Comparison of ENCODE assay signal across 1 cellular context in the genomic region with DNA sequence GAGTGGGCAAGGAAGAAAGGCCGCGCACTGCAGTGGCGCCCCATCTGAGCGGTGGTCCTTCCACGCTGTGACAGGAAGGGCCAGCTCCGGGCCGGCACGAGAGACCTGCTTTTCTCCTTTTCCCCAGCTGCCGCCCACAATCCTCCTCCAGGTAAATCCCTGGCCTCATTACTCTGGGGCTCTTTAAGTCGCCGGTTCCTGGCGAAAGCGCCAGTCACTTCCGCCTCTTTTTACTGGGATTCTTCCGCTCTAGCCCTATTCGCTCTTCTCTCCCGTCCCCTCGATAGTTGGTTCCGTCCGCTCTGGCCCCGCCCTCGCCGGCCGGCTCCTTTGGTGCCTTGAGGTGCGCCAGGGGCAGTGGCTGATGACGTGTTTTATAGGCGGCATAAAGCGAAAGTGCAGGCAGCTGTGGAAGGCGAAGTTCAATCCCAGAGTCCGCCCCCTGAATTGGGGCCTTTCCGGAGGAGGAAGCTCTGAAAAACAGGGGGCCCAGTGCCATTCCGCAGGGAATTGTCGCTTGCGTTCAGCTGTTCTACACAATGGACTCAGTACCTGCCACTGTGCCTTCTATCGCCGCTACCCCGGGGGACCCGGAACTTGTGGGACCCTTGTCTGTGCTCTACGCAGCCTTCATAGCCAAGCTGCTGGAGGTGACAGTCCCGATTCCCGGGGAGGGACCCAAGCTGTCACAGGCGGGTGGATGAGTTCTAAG.
TF ChIP-seq lines count a peak whose summit lies in the region.

No MANE protein-coding gene starts in this region.

TF ChIP-seq in WTC11, 78 proteins besides CTCF, POLR2A, EP300 and RAD21 (continued from another document):
- TF ChIP-seq, protein P1, sequence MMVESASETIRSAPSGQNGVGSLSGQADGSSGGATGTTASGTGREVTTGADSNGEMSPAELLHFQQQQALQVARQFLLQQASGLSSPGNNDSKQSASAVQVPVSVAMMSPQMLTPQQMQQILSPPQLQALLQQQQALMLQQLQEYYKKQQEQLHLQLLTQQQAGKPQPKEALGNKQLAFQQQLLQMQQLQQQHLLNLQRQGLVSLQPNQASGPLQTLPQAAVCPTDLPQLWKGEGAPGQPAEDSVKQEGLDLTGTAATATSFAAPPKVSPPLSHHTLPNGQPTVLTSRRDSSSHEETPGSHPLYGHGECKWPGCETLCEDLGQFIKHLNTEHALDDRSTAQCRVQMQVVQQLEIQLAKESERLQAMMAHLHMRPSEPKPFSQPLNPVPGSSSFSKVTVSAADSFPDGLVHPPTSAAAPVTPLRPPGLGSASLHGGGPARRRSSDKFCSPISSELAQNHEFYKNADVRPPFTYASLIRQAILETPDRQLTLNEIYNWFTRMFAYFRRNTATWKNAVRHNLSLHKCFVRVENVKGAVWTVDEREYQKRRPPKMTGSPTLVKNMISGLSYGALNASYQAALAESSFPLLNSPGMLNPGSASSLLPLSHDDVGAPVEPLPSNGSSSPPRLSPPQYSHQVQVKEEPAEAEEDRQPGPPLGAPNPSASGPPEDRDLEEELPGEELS (CRISPR knock-in tag; IDR thresholded peaks at IDR 0.05) = no peak
- TF ChIP-seq CBFB (CRISPR knock-in tag; IDR thresholded peaks at IDR 0.05; ENCODE audit: low read depth) = no peak
- TF ChIP-seq SMAD3 (CRISPR knock-in tag; IDR thresholded peaks at IDR 0.05; ENCODE audit: borderline replicate concordance) = no peak
- TF ChIP-seq, protein P2, sequence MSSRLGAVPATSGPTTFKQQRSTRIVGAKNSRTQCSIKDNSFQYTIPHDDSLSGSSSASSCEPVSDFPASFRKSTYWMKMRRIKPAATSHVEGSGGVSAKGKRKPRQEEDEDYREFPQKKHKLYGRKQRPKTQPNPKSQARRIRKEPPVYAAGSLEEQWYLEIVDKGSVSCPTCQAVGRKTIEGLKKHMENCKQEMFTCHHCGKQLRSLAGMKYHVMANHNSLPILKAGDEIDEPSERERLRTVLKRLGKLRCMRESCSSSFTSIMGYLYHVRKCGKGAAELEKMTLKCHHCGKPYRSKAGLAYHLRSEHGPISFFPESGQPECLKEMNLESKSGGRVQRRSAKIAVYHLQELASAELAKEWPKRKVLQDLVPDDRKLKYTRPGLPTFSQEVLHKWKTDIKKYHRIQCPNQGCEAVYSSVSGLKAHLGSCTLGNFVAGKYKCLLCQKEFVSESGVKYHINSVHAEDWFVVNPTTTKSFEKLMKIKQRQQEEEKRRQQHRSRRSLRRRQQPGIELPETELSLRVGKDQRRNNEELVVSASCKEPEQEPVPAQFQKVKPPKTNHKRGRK (CRISPR knock-in tag; IDR thresholded peaks at IDR 0.05; ENCODE audit: borderline replicate concordance) = no peak
- no peak for TF ChIP-seq GRHL2 (CRISPR knock-in tag; IDR thresholded peaks at IDR 0.05; ENCODE audit: insufficient replicate concordance, severe bottlenecking)
- no peak for TF ChIP-seq ELF4 (CRISPR knock-in tag; IDR thresholded peaks at IDR 0.05; ENCODE audit: low read depth)
- TF ChIP-seq, protein P3, sequence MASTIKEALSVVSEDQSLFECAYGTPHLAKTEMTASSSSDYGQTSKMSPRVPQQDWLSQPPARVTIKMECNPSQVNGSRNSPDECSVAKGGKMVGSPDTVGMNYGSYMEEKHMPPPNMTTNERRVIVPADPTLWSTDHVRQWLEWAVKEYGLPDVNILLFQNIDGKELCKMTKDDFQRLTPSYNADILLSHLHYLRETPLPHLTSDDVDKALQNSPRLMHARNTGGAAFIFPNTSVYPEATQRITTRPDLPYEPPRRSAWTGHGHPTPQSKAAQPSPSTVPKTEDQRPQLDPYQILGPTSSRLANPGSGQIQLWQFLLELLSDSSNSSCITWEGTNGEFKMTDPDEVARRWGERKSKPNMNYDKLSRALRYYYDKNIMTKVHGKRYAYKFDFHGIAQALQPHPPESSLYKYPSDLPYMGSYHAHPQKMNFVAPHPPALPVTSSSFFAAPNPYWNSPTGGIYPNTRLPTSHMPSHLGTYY (CRISPR knock-in tag; IDR thresholded peaks at IDR 0.05) = no peak
- TF ChIP-seq SMAD4 (CRISPR knock-in tag; IDR thresholded peaks at IDR 0.05) = no peak
- TF ChIP-seq ARID4B (CRISPR knock-in tag; IDR thresholded peaks at IDR 0.05; ENCODE audit: borderline replicate concordance) = no peak
- no peak for TF ChIP-seq ZNF138 (CRISPR knock-in tag; conservative IDR thresholded peaks at IDR 0.05)
- TF ChIP-seq SP1 (CRISPR knock-in tag; conservative IDR thresholded peaks at IDR 0.05) = peak; percentile 95
- peak; percentile 94; the same call in 1 of the 2 replicates for TF ChIP-seq ETV6 (CRISPR knock-in tag; IDR thresholded peaks at IDR 0.05)
- TF ChIP-seq TP53 (CRISPR knock-in tag; IDR thresholded peaks at IDR 0.05) = no peak
- TF ChIP-seq RELA (CRISPR knock-in tag; IDR thresholded peaks at IDR 0.05; ENCODE audit: borderline replicate concordance) = no peak
- TF ChIP-seq FOXJ3 (CRISPR knock-in tag; IDR thresholded peaks at IDR 0.05; ENCODE audit: borderline replicate concordance) = no peak
- TF ChIP-seq ZBTB21 (CRISPR knock-in tag; IDR thresholded peaks at IDR 0.05; ENCODE audit: borderline replicate concordance) = no peak
- TF ChIP-seq, protein P4, sequence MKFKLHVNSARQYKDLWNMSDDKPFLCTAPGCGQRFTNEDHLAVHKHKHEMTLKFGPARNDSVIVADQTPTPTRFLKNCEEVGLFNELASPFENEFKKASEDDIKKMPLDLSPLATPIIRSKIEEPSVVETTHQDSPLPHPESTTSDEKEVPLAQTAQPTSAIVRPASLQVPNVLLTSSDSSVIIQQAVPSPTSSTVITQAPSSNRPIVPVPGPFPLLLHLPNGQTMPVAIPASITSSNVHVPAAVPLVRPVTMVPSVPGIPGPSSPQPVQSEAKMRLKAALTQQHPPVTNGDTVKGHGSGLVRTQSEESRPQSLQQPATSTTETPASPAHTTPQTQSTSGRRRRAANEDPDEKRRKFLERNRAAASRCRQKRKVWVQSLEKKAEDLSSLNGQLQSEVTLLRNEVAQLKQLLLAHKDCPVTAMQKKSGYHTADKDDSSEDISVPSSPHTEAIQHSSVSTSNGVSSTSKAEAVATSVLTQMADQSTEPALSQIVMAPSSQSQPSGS (CRISPR knock-in tag; IDR thresholded peaks at IDR 0.05; ENCODE audit: borderline replicate concordance, low read depth) = no peak
- TF ChIP-seq CDX4 (CRISPR knock-in tag; IDR thresholded peaks at IDR 0.05; ENCODE audit: borderline replicate concordance) = no peak
- TF ChIP-seq, protein P5, sequence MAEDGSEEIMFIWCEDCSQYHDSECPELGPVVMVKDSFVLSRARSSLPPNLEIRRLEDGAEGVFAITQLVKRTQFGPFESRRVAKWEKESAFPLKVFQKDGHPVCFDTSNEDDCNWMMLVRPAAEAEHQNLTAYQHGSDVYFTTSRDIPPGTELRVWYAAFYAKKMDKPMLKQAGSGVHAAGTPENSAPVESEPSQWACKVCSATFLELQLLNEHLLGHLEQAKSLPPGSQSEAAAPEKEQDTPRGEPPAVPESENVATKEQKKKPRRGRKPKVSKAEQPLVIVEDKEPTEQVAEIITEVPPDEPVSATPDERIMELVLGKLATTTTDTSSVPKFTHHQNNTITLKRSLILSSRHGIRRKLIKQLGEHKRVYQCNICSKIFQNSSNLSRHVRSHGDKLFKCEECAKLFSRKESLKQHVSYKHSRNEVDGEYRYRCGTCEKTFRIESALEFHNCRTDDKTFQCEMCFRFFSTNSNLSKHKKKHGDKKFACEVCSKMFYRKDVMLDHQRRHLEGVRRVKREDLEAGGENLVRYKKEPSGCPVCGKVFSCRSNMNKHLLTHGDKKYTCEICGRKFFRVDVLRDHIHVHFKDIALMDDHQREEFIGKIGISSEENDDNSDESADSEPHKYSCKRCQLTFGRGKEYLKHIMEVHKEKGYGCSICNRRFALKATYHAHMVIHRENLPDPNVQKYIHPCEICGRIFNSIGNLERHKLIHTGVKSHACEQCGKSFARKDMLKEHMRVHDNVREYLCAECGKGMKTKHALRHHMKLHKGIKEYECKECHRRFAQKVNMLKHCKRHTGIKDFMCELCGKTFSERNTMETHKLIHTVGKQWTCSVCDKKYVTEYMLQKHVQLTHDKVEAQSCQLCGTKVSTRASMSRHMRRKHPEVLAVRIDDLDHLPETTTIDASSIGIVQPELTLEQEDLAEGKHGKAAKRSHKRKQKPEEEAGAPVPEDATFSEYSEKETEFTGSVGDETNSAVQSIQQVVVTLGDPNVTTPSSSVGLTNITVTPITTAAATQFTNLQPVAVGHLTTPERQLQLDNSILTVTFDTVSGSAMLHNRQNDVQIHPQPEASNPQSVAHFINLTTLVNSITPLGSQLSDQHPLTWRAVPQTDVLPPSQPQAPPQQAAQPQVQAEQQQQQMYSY (CRISPR knock-in tag; IDR thresholded peaks at IDR 0.05) = peak; percentile 83
- no peak for TF ChIP-seq ZNF232 (CRISPR knock-in tag; IDR thresholded peaks at IDR 0.05)
- TF ChIP-seq ZNF423 (CRISPR knock-in tag; IDR thresholded peaks at IDR 0.05) = no peak
- TF ChIP-seq, protein P6, sequence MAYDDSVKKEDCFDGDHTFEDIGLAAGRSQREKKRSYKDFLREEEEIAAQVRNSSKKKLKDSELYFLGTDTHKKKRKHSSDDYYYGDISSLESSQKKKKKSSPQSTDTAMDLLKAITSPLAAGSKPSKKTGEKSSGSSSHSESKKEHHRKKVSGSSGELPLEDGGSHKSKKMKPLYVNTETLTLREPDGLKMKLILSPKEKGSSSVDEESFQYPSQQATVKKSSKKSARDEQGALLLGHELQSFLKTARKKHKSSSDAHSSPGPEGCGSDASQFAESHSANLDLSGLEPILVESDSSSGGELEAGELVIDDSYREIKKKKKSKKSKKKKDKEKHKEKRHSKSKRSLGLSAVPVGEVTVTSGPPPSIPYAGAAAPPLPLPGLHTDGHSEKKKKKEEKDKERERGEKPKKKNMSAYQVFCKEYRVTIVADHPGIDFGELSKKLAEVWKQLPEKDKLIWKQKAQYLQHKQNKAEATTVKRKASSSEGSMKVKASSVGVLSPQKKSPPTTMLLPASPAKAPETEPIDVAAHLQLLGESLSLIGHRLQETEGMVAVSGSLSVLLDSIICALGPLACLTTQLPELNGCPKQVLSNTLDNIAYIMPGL (CRISPR knock-in tag; IDR thresholded peaks at IDR 0.05) = peak; percentile 81
- TF ChIP-seq, protein P7, sequence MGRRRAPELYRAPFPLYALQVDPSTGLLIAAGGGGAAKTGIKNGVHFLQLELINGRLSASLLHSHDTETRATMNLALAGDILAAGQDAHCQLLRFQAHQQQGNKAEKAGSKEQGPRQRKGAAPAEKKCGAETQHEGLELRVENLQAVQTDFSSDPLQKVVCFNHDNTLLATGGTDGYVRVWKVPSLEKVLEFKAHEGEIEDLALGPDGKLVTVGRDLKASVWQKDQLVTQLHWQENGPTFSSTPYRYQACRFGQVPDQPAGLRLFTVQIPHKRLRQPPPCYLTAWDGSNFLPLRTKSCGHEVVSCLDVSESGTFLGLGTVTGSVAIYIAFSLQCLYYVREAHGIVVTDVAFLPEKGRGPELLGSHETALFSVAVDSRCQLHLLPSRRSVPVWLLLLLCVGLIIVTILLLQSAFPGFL (CRISPR knock-in tag; IDR thresholded peaks at IDR 0.05; ENCODE audit: borderline replicate concordance) = no peak
- TF ChIP-seq CREB1 (CRISPR knock-in tag; IDR thresholded peaks at IDR 0.05) = 0 out of 2 replicates have a peak, but pooled peaks have one; percentile 17
- TF ChIP-seq AR (CRISPR knock-in tag; IDR thresholded peaks at IDR 0.05) = no peak
- TF ChIP-seq NR2C2 (CRISPR knock-in tag; IDR thresholded peaks at IDR 0.05) = no peak
